ENCODE assay signal across 16 cellular contexts in genomic region chr16:75653926-75654325, GRCh38. TPM values are rescaled to one million over a fixed set of nuclear protein-coding genes. Genes with fewer than 3 reads are reported as not detected.
DNase-seq lines count a peak whose midpoint lies in the region; ATAC-seq and TF ChIP-seq lines count a peak whose summit lies in the region.
"Had no signal": no experiment of that assay in that cellular context is flagged by ENCODE, and none has a peak within 500 bp of the region (broad histone marks: within the 10 kb centered on the region; RNA-seq: fewer than 3 reads in every experiment).

No MANE protein-coding gene starts in this region.

- H3K27ac ChIP-seq in DOHH2 (ENCODE audit: low read depth, low read length) (peak overlapping the region; percentile 50), osteoblast (ENCODE audit: low read depth, low read length) (peak overlapping the region; percentile 64)
- H3K27ac ChIP-seq: parathyroid adenoma had no signal

- peaks cover 73% of the 10 kb centered on the region for H3K79me2 ChIP-seq in DOHH2 (ENCODE audit: control insufficient read depth, low read length)
- peaks cover 79% of the 10 kb centered on the region for H3K79me2 ChIP-seq in osteoblast (ENCODE audit: insufficient read depth, low read length)

- no peak for TF ChIP-seq CTCF in DOHH2 (IDR thresholded peaks at IDR 0.05; ENCODE audit: low read depth, low read length, poor library complexity, severe bottlenecking)
- TF ChIP-seq CTCF in choroid plexus epithelial cell (conservative IDR thresholded peaks at IDR 0.05; ENCODE audit: low read depth, low read length) = no peak
- no peak for TF ChIP-seq CTCF in osteoblast (IDR thresholded peaks at IDR 0.05; ENCODE audit: extremely low read depth, low read depth, low read length)

- peaks cover 21% of the 10 kb centered on the region; the same call in 1 of the 2 replicates for H4K20me1 ChIP-seq in DOHH2 (ENCODE audit: control insufficient read depth, insufficient read depth, low read depth, low read length)
- peaks cover 66% of the 10 kb centered on the region for H4K20me1 ChIP-seq in osteoblast (ENCODE audit: insufficient read depth, low read length)

- peak; percentile 36 for DNase-seq in NCI-H2171 (lab: John Stamatoyannopoulos, UW)
- peak; percentile 26 for DNase-seq in choroid plexus epithelial cell (ENCODE audit: low read depth)
- DNase-seq in osteoblast (ENCODE audit: insufficient read length, low spot score, missing footprints) = no peak
- DNase-seq in NCI-H345 (lab: John Stamatoyannopoulos, UW) = no peak
- DNase-seq in ureter (ENCODE audit: low spot score) = no peak
- DNase-seq: cortex of kidney; DMS53; glutamatergic neuron; left ventricle myocardium superior; NCI-H2107; PC-3; stimulated activated CD4-positive, alpha-beta T cell treated with anti-CD3 and anti-CD28 coated beads, Interleukin-1b, Interleukin-23, amount 100 ng/mL, for 48 hours; stomach had no signal

- H3K36me3 ChIP-seq in DOHH2 (ENCODE audit: control insufficient read depth, low read length) (peaks cover 76% of the 10 kb centered on the region), osteoblast (ENCODE audit: insufficient read depth, low read length) (peaks cover 46% of the 10 kb centered on the region)

- H3K9me3 ChIP-seq in DOHH2 (ENCODE audit: control insufficient read depth, insufficient read depth, low read length) (no peaks in the 10 kb centered on the region), osteoblast (ENCODE audit: low read depth, low read length) (no peaks in the 10 kb centered on the region)
- H3K9me3 ChIP-seq: stomach had no signal

- H3K4me1 ChIP-seq in DOHH2 (ENCODE audit: control insufficient read depth, low read length) = peaks cover 40% of the 10 kb centered on the region
- H3K4me1 ChIP-seq in osteoblast (ENCODE audit: insufficient read depth, low read length) = peaks cover 28% of the 10 kb centered on the region

- H3K27me3 ChIP-seq in DOHH2 (ENCODE audit: control insufficient read depth, low read length) (no peaks in the 10 kb centered on the region), osteoblast (ENCODE audit: insufficient read depth, low read length) (no peaks in the 10 kb centered on the region)
- H3K27me3 ChIP-seq: stomach had no signal

- peak overlapping the region; percentile 59 for H3K4me3 ChIP-seq in DOHH2 (ENCODE audit: low read length)
- H3K4me3 ChIP-seq in choroid plexus epithelial cell (ENCODE audit: low read depth, low read length) = no peak overlapping the region
- H3K4me3 ChIP-seq in osteoblast (ENCODE audit: insufficient read depth, low read length) = no peak overlapping the region
- H3K4me3 ChIP-seq: stomach had no signal

- ATAC-seq in GM21381 (IDR thresholded peaks at IDR 0.05; ENCODE audit: unreplicated experiment) = no peak
- ATAC-seq: left ventricle myocardium superior, PC-3 had no signal

- no peak overlapping the region for H2AFZ ChIP-seq in osteoblast (ENCODE audit: low read length)
- H2AFZ ChIP-seq: parathyroid adenoma had no signal

- peaks cover 8% of the 10 kb centered on the region; the same call in 1 of the 2 replicates for H3F3A ChIP-seq in DOHH2 (ENCODE audit: control insufficient read depth, insufficient read depth)

- H3K4me2 ChIP-seq in DOHH2 (ENCODE audit: low read length) (peak overlapping the region; percentile 75), osteoblast (ENCODE audit: insufficient read depth, low read length) (no peak overlapping the region)

- H3K9me2 ChIP-seq in DOHH2 (replicated peaks; ENCODE audit: control insufficient read depth, low read length) = no peaks in the 10 kb centered on the region

RNA-seq across cellular contexts. Expression of gene TERF2IP, which starts 6.4 kb away (rescaled TPM):
- total RNA-seq in osteoblast = 39.1 and 39.5 TPM in 2 replicates
- 47.1 TPM for total RNA-seq in ureter

RNA-seq across cellular contexts. Expression of gene KARS1, which starts 6.5 kb away (rescaled TPM):
- total RNA-seq in osteoblast = 121 and 125 TPM in 2 replicates
- total RNA-seq in ureter = 129 TPM

RNA-seq across cellular contexts. Expression of gene CPHXL2, which starts 22.9 kb away (rescaled TPM):
- total RNA-seq in osteoblast = not detected in 2 replicates
- not detected for total RNA-seq in ureter
- total RNA-seq: left ventricle myocardium superior, PC-3, stomach had no signal

RNA-seq across cellular contexts. Expression of gene ADAT1, which starts 30.8 kb away (rescaled TPM):
- 46.0 and 54.8 TPM in 2 replicates for total RNA-seq in osteoblast
- total RNA-seq in ureter = 87.1 TPM

RNA-seq across cellular contexts. Expression of gene DUXB, which starts 47.3 kb away (rescaled TPM):
- total RNA-seq in osteoblast = not detected in 2 replicates
- total RNA-seq in ureter = not detected
- total RNA-seq: left ventricle myocardium superior, PC-3, stomach had no signal

Comparison
In these comparisons a context has a peak if more than half of its experiments do, and no peak if none do; other contexts are left out.
1. DNase-seq: peak in NCI-H2171 (single experiment) and choroid plexus epithelial cell (single experiment); none in osteoblast (single experiment), NCI-H345 (single experiment) and ureter (single experiment).